Comparison of ENCODE assay signal across 21 cellular contexts in genomic region chr10:78472542-78472890, GRCh38.
DNase-seq lines count a peak whose midpoint lies in the region; ATAC-seq lines count a peak whose summit lies in the region.
"Had no signal": no experiment of that assay in that cellular context is flagged by ENCODE, and none has a peak within 500 bp of the region (broad histone marks: within the 10 kb centered on the region; RNA-seq: fewer than 3 reads in every experiment).

No MANE protein-coding gene starts in this region.

- no peaks in the 10 kb centered on the region for H3K36me3 ChIP-seq in rectal smooth muscle tissue (ENCODE audit: control insufficient read depth, insufficient read depth, low read length)
- H3K36me3 ChIP-seq: heart left ventricle had no signal

- H3K4me3 Mint-ChIP-seq in stimulated activated memory B cell treated with anti-CD40 and anti-IgM and Interleukin-4, amounts not matched to agents 10 μg/mL and 1 μg/mL and 100 μg/mL, for 72 hours = no peak overlapping the region
- H3K4me3 Mint-ChIP-seq: CD14-positive monocyte, natural killer cell had no signal

- H3K36me3 Mint-ChIP-seq in stimulated activated memory B cell treated with anti-CD40 and anti-IgM and Interleukin-4, amounts not matched to agents 10 μg/mL and 1 μg/mL and 100 μg/mL, for 72 hours = no peaks in the 10 kb centered on the region
- H3K36me3 Mint-ChIP-seq: CD14-positive monocyte, natural killer cell had no signal

- peaks cover 1% of the 10 kb centered on the region for H3K9me3 Mint-ChIP-seq in stimulated activated memory B cell treated with anti-CD40 and anti-IgM and Interleukin-4, amounts not matched to agents 10 μg/mL and 1 μg/mL and 100 μg/mL, for 72 hours
- H3K9me3 Mint-ChIP-seq: natural killer cell had no signal

- H3K9ac ChIP-seq in rectal smooth muscle tissue (ENCODE audit: low read length) = no peak overlapping the region

- DNase-seq in NCI-H1092 treated with DMSO at 0.1 percent for 48 hours (lab: John Stamatoyannopoulos, UW) = peak; percentile 2
- no peak for DNase-seq in NCI-H1092 (lab: John Stamatoyannopoulos, UW)
- DNase-seq in SW480 (ENCODE audit: low spot score) = peak; percentile 19
- peak; percentile 59 for DNase-seq in medulla oblongata (ENCODE audit: extremely low spot score)
- DNase-seq: activated CD4-positive, CD25-positive, alpha-beta regulatory T cell treated with anti-CD3 and anti-CD28 coated beads, Interleukin-2, amount 50 U/mL, for 72 hours; activated CD8-positive, alpha-beta memory T cell treated with anti-CD3 and anti-CD28 coated beads, Interleukin-2, amount 50 U/mL, for 48 hours; dermis blood vessel endothelial cell; DND-41; heart left ventricle; left cardiac atrium; natural killer cell; NCI-H2107; T-helper 2 cell had no signal

- H3K27ac Mint-ChIP-seq in stimulated activated memory B cell treated with anti-CD40 and anti-IgM and Interleukin-4, amounts not matched to agents 10 μg/mL and 1 μg/mL and 100 μg/mL, for 72 hours = no peak overlapping the region
- H3K27ac Mint-ChIP-seq: CD14-positive monocyte, natural killer cell had no signal

- H3K27ac ChIP-seq in rectal smooth muscle tissue (ENCODE audit: low read depth, low read length) = peak overlapping the region; percentile 77
- H3K27ac ChIP-seq: 22Rv1 had no signal

- H3K4me1 ChIP-seq in rectal smooth muscle tissue (ENCODE audit: control insufficient read depth, insufficient read depth, low read length) = peaks cover 35% of the 10 kb centered on the region
- H3K4me1 ChIP-seq: heart left ventricle had no signal

- H3K4me3 ChIP-seq in rectal smooth muscle tissue (ENCODE audit: low read length) = no peak overlapping the region
- H3K4me3 ChIP-seq: heart left ventricle had no signal

- peaks cover 20% of the 10 kb centered on the region for H3K27me3 Mint-ChIP-seq in stimulated activated memory B cell treated with anti-CD40 and anti-IgM and Interleukin-4, amounts not matched to agents 10 μg/mL and 1 μg/mL and 100 μg/mL, for 72 hours

- no peaks in the 10 kb centered on the region for H3K27me3 ChIP-seq in rectal smooth muscle tissue (ENCODE audit: control insufficient read depth, insufficient read depth, low read length)

- H3K4me1 Mint-ChIP-seq in stimulated activated memory B cell treated with anti-CD40 and anti-IgM and Interleukin-4, amounts not matched to agents 10 μg/mL and 1 μg/mL and 100 μg/mL, for 72 hours = no peaks in the 10 kb centered on the region
- H3K4me1 Mint-ChIP-seq: CD14-positive monocyte had no signal

- no peak for ATAC-seq in GM19467 (IDR thresholded peaks at IDR 0.05; ENCODE audit: unreplicated experiment)
- ATAC-seq in GM21381 (IDR thresholded peaks at IDR 0.05; ENCODE audit: unreplicated experiment) = no peak
- no peak for ATAC-seq in stimulated activated memory B cell treated with anti-CD40 and anti-IgM and Interleukin-4, amounts not matched to agents 10 μg/mL and 1 μg/mL and 100 μg/mL, for 72 hours
- ATAC-seq: esophagus mucosa, heart left ventricle, left cardiac atrium, natural killer cell, Right ventricle myocardium inferior had no signal
